In genomic region chr20:839626-840025, GRCh38 we compare ENCODE assay signal across 20 cellular contexts. TPM values are rescaled to one million over a fixed set of nuclear protein-coding genes. Genes with fewer than 3 reads are reported as not detected.
DNase-seq lines count a peak whose midpoint lies in the region; ATAC-seq and TF ChIP-seq lines count a peak whose summit lies in the region.
"Had no signal": no experiment of that assay in that cellular context is flagged by ENCODE, and none has a peak within 500 bp of the region (broad histone marks: within the 10 kb centered on the region; RNA-seq: fewer than 3 reads in every experiment).

No MANE protein-coding gene starts in this region.

- H3K4me1 Mint-ChIP-seq in CD4-positive, alpha-beta T cell (ENCODE audit: low read depth) = peaks cover 69% of the 10 kb centered on the region
- peaks cover 55% of the 10 kb centered on the region for H3K4me1 Mint-ChIP-seq in central memory CD8-positive, alpha-beta T cell
- H3K4me1 Mint-ChIP-seq in neural crest cell = peaks cover 17% of the 10 kb centered on the region

- TF ChIP-seq CTCF in CD4-positive, alpha-beta T cell (IDR thresholded peaks at IDR 0.05) = no peak
- TF ChIP-seq CTCF in Loucy (conservative IDR thresholded peaks at IDR 0.05; ENCODE audit: low read length) (no peak), neural crest cell (conservative IDR thresholded peaks at IDR 0.05) (no peak)

- H3K9me3 Mint-ChIP-seq in CD4-positive, alpha-beta T cell = no peaks in the 10 kb centered on the region
- H3K9me3 Mint-ChIP-seq in central memory CD8-positive, alpha-beta T cell = no peaks in the 10 kb centered on the region
- H3K9me3 Mint-ChIP-seq in neural crest cell = no peaks in the 10 kb centered on the region
- H3K9me3 Mint-ChIP-seq: CD4-positive, alpha-beta memory T cell had no signal

- H3F3A ChIP-seq in Loucy (ENCODE audit: low read depth) = no peaks in the 10 kb centered on the region

- H3K27ac Mint-ChIP-seq in CD4-positive, alpha-beta T cell = no peak overlapping the region
- H3K27ac Mint-ChIP-seq in central memory CD8-positive, alpha-beta T cell (ENCODE audit: low read depth) = no peak overlapping the region
- no peak overlapping the region for H3K27ac Mint-ChIP-seq in neural crest cell (ENCODE audit: unreplicated experiment)

- intact Hi-C loops in CD4-positive, alpha-beta T cell (cut with DNase I, micrococcal nuclease) = loop anchor here in 1 of 2 experiments (5.0 to 10.0 kb wide), 2 partner anchors 297 to 625 kb away; partner anchors contain the start of genes CSNK2A1 and NSFL1C

- no peak overlapping the region for H3K27ac ChIP-seq in CD4-positive, alpha-beta T cell (ENCODE audit: low read depth, low read length)
- H3K27ac ChIP-seq: KMS-11 had no signal

- POLR2A ChIA-PET in CD4-positive, alpha-beta T cell (lab: Charles Lee) = no interaction called here

- peaks cover 53% of the 10 kb centered on the region for H3K79me2 ChIP-seq in Loucy (ENCODE audit: insufficient read depth, low read length)

- no peaks in the 10 kb centered on the region for H3K9me2 ChIP-seq in Loucy (replicated peaks; ENCODE audit: low read depth, low read length)

- H3K27me3 ChIP-seq in CD4-positive, alpha-beta T cell (ENCODE audit: control insufficient read depth, insufficient read depth, low read length) = no peaks in the 10 kb centered on the region
- no peaks in the 10 kb centered on the region for H3K27me3 ChIP-seq in Loucy (ENCODE audit: insufficient read depth, low read length, poor library complexity, severe bottlenecking)
- H3K27me3 ChIP-seq: SJCRH30 had no signal

- H3K27me3 Mint-ChIP-seq in CD4-positive, alpha-beta T cell = no peaks in the 10 kb centered on the region
- no peaks in the 10 kb centered on the region for H3K27me3 Mint-ChIP-seq in central memory CD8-positive, alpha-beta T cell
- peaks cover 59% of the 10 kb centered on the region for H3K27me3 Mint-ChIP-seq in neural crest cell (ENCODE audit: low read depth)
- H3K27me3 Mint-ChIP-seq: CD4-positive, alpha-beta memory T cell had no signal

- H2AFZ ChIP-seq in Loucy (ENCODE audit: low read length) = no peak overlapping the region

- H3K36me3 ChIP-seq in Loucy (ENCODE audit: insufficient read depth, low read length) = no peaks in the 10 kb centered on the region

- H4K20me1 ChIP-seq in Loucy (ENCODE audit: insufficient read depth, low read length, poor library complexity, severe bottlenecking) = no peaks in the 10 kb centered on the region

- H3K4me3 ChIP-seq in Loucy (ENCODE audit: low read length, poor library complexity, severe bottlenecking) = no peak overlapping the region
- H3K4me3 ChIP-seq: SJCRH30 had no signal

- DNase-seq in CD4-positive, alpha-beta T cell = no peak
- DNase-seq in central memory CD8-positive, alpha-beta T cell (ENCODE audit: low spot score in 2 of 2) = no peak
- no peak for DNase-seq in neural crest cell (ENCODE audit: low read depth, low spot score)
- no peak for DNase-seq in stimulated activated naive CD4-positive, alpha-beta T cell treated with Interleukin-2 at 50 U/mL for 16 hours (lab: John Stamatoyannopoulos, UW)
- DNase-seq in activated T-cell treated with anti-CD3 and anti-CD28 coated beads, Interleukin-2, amount 50 U/mL, for 48 hours = no peak
- DNase-seq in DMS79 treated with DMSO at 0.1 percent for 48 hours (lab: John Stamatoyannopoulos, UW) = no peak
- DNase-seq: CD4-positive, alpha-beta memory T cell; GOT3; HCEC 1CT; IMR-90; MV-4-11; NCI-H1105 treated with DMSO at 0.1 percent for 48 hours; NCI-H2029 treated with DMSO at 0.1 percent for 48 hours; NCI-H226; NCI-H510A treated with DMSO at 0.1 percent for 48 hours; NCI-H748 treated with DMSO at 0.1 percent for 48 hours; SJCRH30 had no signal

- H3K9ac ChIP-seq in Loucy (ENCODE audit: low read depth, low read length, poor library complexity, severe bottlenecking) = no peak overlapping the region
- H3K9ac ChIP-seq: KMS-11 had no signal

- H3K9me3 ChIP-seq in CD4-positive, alpha-beta T cell (ENCODE audit: control insufficient read depth, low read length) = no peaks in the 10 kb centered on the region
- H3K9me3 ChIP-seq in Loucy (ENCODE audit: insufficient read depth, low read depth, low read length) = no peaks in the 10 kb centered on the region
- H3K9me3 ChIP-seq: SJCRH30 had no signal

- CTCF ChIA-PET in CD4-positive, alpha-beta T cell (lab: Charles Lee) = no interaction called here

- H3K4me3 Mint-ChIP-seq in CD4-positive, alpha-beta T cell = peak overlapping the region; percentile 76
- H3K4me3 Mint-ChIP-seq in central memory CD8-positive, alpha-beta T cell = peak overlapping the region; percentile 38
- peak overlapping the region; percentile 44 for H3K4me3 Mint-ChIP-seq in neural crest cell

- H3K4me2 ChIP-seq in Loucy (ENCODE audit: low read depth, low read length, poor library complexity, severe bottlenecking) = peak overlapping the region; percentile 98
- H3K4me2 ChIP-seq: KMS-11 had no signal

- ATAC-seq in CD4-positive, alpha-beta T cell (ENCODE audit: poor library complexity) = no peak
- no peak for ATAC-seq in central memory CD8-positive, alpha-beta T cell (replicated peaks; ENCODE audit: extremely low read depth, poor library complexity, severe bottlenecking)
- no peak for ATAC-seq in GM18502 (IDR thresholded peaks at IDR 0.05; ENCODE audit: poor library complexity, unreplicated experiment)

- no peaks in the 10 kb centered on the region for H3K36me3 Mint-ChIP-seq in CD4-positive, alpha-beta T cell (ENCODE audit: low read depth)
- peaks cover 7% of the 10 kb centered on the region for H3K36me3 Mint-ChIP-seq in central memory CD8-positive, alpha-beta T cell (ENCODE audit: insufficient read depth)
- H3K36me3 Mint-ChIP-seq in neural crest cell (ENCODE audit: low read depth) = peaks cover 5% of the 10 kb centered on the region

- H3K4me1 ChIP-seq in Loucy (ENCODE audit: insufficient read depth, low read length, poor library complexity, severe bottlenecking) = peaks cover 63% of the 10 kb centered on the region

RNA-seq across cellular contexts. Expression of gene FAM110A, which starts 6.1 kb away (rescaled TPM):
- total RNA-seq in CD4-positive, alpha-beta T cell = 1 to 10 TPM; 4.5 to 4.8 TPM
- total RNA-seq in neural crest cell = 16.8 and 17.4 TPM in 2 replicates
